In genomic region chr12:126617312-126617711, GRCh38 we compare ENCODE assay signal across 13 cellular contexts.
DNase-seq lines count a peak whose midpoint lies in the region; ATAC-seq and TF ChIP-seq lines count a peak whose summit lies in the region.
"Had no signal": no experiment of that assay in that cellular context is flagged by ENCODE, and none has a peak within 500 bp of the region (broad histone marks: within the 10 kb centered on the region; RNA-seq: fewer than 3 reads in every experiment).

No MANE protein-coding gene starts in this region.

- WGBS in esophagus squamous epithelium, 2 donors, result 91 to 94% methylated on average over 4 to 5 of the region's 5 CpGs
- WGBS in mesenchymal stem cell, result 89% methylated on average over 4 of the region's 5 CpGs

- no peak overlapping the region for H2BK12ac ChIP-seq in mesenchymal stem cell (ENCODE audit: low read length in 2 of 2)

- H3K79me1 ChIP-seq in mesenchymal stem cell (replicated peaks; ENCODE audit: low read length, poor library complexity, severe bottlenecking), result no peaks in the 10 kb centered on the region

- no peak overlapping the region for H3K18ac ChIP-seq in mesenchymal stem cell (ENCODE audit: low read depth in 1 of 2, low read length in 2 of 2)

- no peak overlapping the region for H2BK15ac ChIP-seq in mesenchymal stem cell (ENCODE audit: low read depth, poor library complexity, severe bottlenecking)

- H3K4me1 ChIP-seq in esophagus squamous epithelium (no peaks in the 10 kb centered on the region), mesenchymal stem cell (ENCODE audit: control insufficient read depth, insufficient read depth, low read depth, low read length) (no peaks in the 10 kb centered on the region)

- no peak overlapping the region for H2AK5ac ChIP-seq in mesenchymal stem cell (ENCODE audit: low read length, severe bottlenecking)

- H3K36me3 ChIP-seq in esophagus squamous epithelium, result no peaks in the 10 kb centered on the region
- H3K36me3 ChIP-seq in mesenchymal stem cell (ENCODE audit: control insufficient read depth in 1 of 2, insufficient read depth in 2 of 2, low read depth in 1 of 2, low read length in 2 of 2), result no peaks in the 10 kb centered on the region

- intact Hi-C loops in esophagus squamous epithelium (cut with DNase I), result no loop called here

- H2BK5ac ChIP-seq in mesenchymal stem cell (ENCODE audit: low read depth, low read length, poor library complexity, severe bottlenecking), result no peak overlapping the region

- H3K9me3 ChIP-seq in esophagus squamous epithelium (peaks cover 0 to 23% (median 22%) of the 10 kb centered on the region in 3 donors), mesenchymal stem cell (ENCODE audit: control insufficient read depth, low read length) (peaks cover 11% of the 10 kb centered on the region)

- H3K27ac ChIP-seq in esophagus squamous epithelium (no peak overlapping the region), mesenchymal stem cell (ENCODE audit: low read length, poor library complexity, severe bottlenecking) (no peak overlapping the region)

- H3K4ac ChIP-seq in mesenchymal stem cell (ENCODE audit: low read depth in 1 of 2, low read length in 2 of 2), result no peak overlapping the region

- peak; percentile 15 for DNase-seq in stimulated activated CD4-positive, alpha-beta T cell treated with anti-CD3 and anti-CD28 coated beads, Interleukin-15, amount 100 ng/mL, for 24 hours
- DNase-seq in stimulated activated CD4-positive, alpha-beta T cell treated with anti-CD3 and anti-CD28 coated beads, Interleukin-1b, Interleukin-23, amount 100 ng/mL, for 48 hours, result no peak
- peak; percentile 2 for DNase-seq in NCI-H82 treated with DMSO at 0.1 percent for 48 hours (lab: John Stamatoyannopoulos, UW; ENCODE audit: unreplicated experiment)
- DNase-seq in esophagus squamous epithelium (lab: John Stamatoyannopoulos, UW), result no peak
- DNase-seq in NCI-H774 (lab: John Stamatoyannopoulos, UW), result no peak
- DNase-seq in HPDE6-E6E7 (ENCODE audit: extremely low spot score), result no peak
- no peak for DNase-seq in mesenchymal stem cell
- DNase-seq: activated gamma-delta T cell treated with Interleukin-2 at 50 U/mL for 16 hours, EL, NCI-H1436 treated with DMSO at 0.1 percent for 48 hours, T-helper 9 cell had no signal

- H3K4me3 ChIP-seq in esophagus squamous epithelium (no peak overlapping the region), mesenchymal stem cell (ENCODE audit: insufficient read depth in 1 of 2, low read depth in 1 of 2, low read length in 2 of 2) (no peak overlapping the region)
- H3K4me3 ChIP-seq: lung had no signal

- H2BK120ac ChIP-seq in mesenchymal stem cell (ENCODE audit: low read depth, low read length), result no peak overlapping the region

- no peak overlapping the region for H4K91ac ChIP-seq in mesenchymal stem cell (ENCODE audit: low read length)

- H3K14ac ChIP-seq in mesenchymal stem cell (ENCODE audit: low read length in 2 of 2), result no peak overlapping the region

- H3K9ac ChIP-seq in mesenchymal stem cell (ENCODE audit: low read length), result no peak overlapping the region

- no peak for ATAC-seq in GM21717 (IDR thresholded peaks at IDR 0.05; ENCODE audit: unreplicated experiment)

- H2AFZ ChIP-seq in mesenchymal stem cell (ENCODE audit: low read depth, low read length), result no peak overlapping the region

- H3K27me3 ChIP-seq in esophagus squamous epithelium (no peaks in the 10 kb centered on the region), mesenchymal stem cell (ENCODE audit: control insufficient read depth in 1 of 2, insufficient read depth in 1 of 2, low read length in 2 of 2) (no peaks in the 10 kb centered on the region)

- TF ChIP-seq POLR2A in esophagus squamous epithelium (IDR thresholded peaks at IDR 0.05), result no peak

- peak in 4 of 6 experiments; percentile 16 to 47 (median 24) for TF ChIP-seq CTCF in esophagus squamous epithelium (IDR thresholded peaks at IDR 0.05)

- H3K23ac ChIP-seq in mesenchymal stem cell (ENCODE audit: low read length in 2 of 2), result no peak overlapping the region

- H4K8ac ChIP-seq in mesenchymal stem cell (ENCODE audit: low read length), result no peak overlapping the region

- H3K4me2 ChIP-seq in mesenchymal stem cell (ENCODE audit: low read length, poor library complexity, severe bottlenecking), result no peak overlapping the region

Comparison
In these comparisons a context has a peak if more than half of its experiments do, and no peak if none do; other contexts are left out.
1. DNase-seq: peak in stimulated activated CD4-positive, alpha-beta T cell treated with anti-CD3 and anti-CD28 coated beads, Interleukin-15, amount 100 ng/mL, for 24 hours (single experiment) and NCI-H82 treated with DMSO at 0.1 percent for 48 hours (single experiment); none in stimulated activated CD4-positive, alpha-beta T cell treated with anti-CD3 and anti-CD28 coated beads, Interleukin-1b, Interleukin-23, amount 100 ng/mL, for 48 hours (single experiment), esophagus squamous epithelium (single experiment), NCI-H774 (single experiment), HPDE6-E6E7 (single experiment) and mesenchymal stem cell (single experiment).